Comparison of ENCODE assay signal across 7 cellular contexts in genomic region chr4:139761461-139761860, GRCh38.
DNase-seq lines count a peak whose midpoint lies in the region; ATAC-seq and TF ChIP-seq lines count a peak whose summit lies in the region.

No MANE protein-coding gene starts in this region.

- DNase-seq in GM19238 (ENCODE audit: insufficient read length, low spot score) (peak; percentile 6), KBM-7 (peak; percentile 43), cardiac fibroblast (ENCODE audit: low read depth in 2 of 2) (peak in 1 of 2 donors; percentile 32), NCI-H510A treated with DMSO at 0.1 percent for 48 hours (lab: John Stamatoyannopoulos, UW) (no peak), Ammon's horn (ENCODE audit: low spot score) (no peak), UCSD-AML1 (lab: John Stamatoyannopoulos, UW; ENCODE audit: unreplicated experiment) (no peak)
- DNase-seq in stimulated activated effector memory CD8-positive, alpha-beta T cell treated with anti-CD3 and anti-CD28 coated beads, Interleukin-12 subunit alpha, Interleukin-12 subunit beta, amount 100 ng/mL, for 72 hours (ENCODE audit: low spot score in 2 of 2), result no peak

- peak; percentile 32 for TF ChIP-seq CTCF in cardiac fibroblast (IDR thresholded peaks at IDR 0.05; ENCODE audit: low read depth, low read length)

- H3K4me1 Mint-ChIP-seq in stimulated activated effector memory CD8-positive, alpha-beta T cell treated with anti-CD3 and anti-CD28 coated beads, Interleukin-12 subunit alpha, Interleukin-12 subunit beta, amount 100 ng/mL, for 72 hours, result no peaks in the 10 kb centered on the region

- H3K9me3 Mint-ChIP-seq in stimulated activated effector memory CD8-positive, alpha-beta T cell treated with anti-CD3 and anti-CD28 coated beads, Interleukin-12 subunit alpha, Interleukin-12 subunit beta, amount 100 ng/mL, for 72 hours, result no peaks in the 10 kb centered on the region

- no peak overlapping the region for H3K4me3 Mint-ChIP-seq in stimulated activated effector memory CD8-positive, alpha-beta T cell treated with anti-CD3 and anti-CD28 coated beads, Interleukin-12 subunit alpha, Interleukin-12 subunit beta, amount 100 ng/mL, for 72 hours

- no peak overlapping the region for H3K4me3 ChIP-seq in cardiac fibroblast (replicated peaks in 1 of 2; ENCODE audit: low read depth in 2 of 2, low read length in 2 of 2)

- no peaks in the 10 kb centered on the region for H3K36me3 Mint-ChIP-seq in stimulated activated effector memory CD8-positive, alpha-beta T cell treated with anti-CD3 and anti-CD28 coated beads, Interleukin-12 subunit alpha, Interleukin-12 subunit beta, amount 100 ng/mL, for 72 hours

- peak; percentile 31 for ATAC-seq in stimulated activated effector memory CD8-positive, alpha-beta T cell treated with anti-CD3 and anti-CD28 coated beads, Interleukin-12 subunit alpha, Interleukin-12 subunit beta, amount 100 ng/mL, for 72 hours

- no peak overlapping the region for H3K27ac Mint-ChIP-seq in stimulated activated effector memory CD8-positive, alpha-beta T cell treated with anti-CD3 and anti-CD28 coated beads, Interleukin-12 subunit alpha, Interleukin-12 subunit beta, amount 100 ng/mL, for 72 hours

- in situ Hi-C loops in KBM-7 (cut with MboI; ENCODE audit: low pct_unique_long_range_greater_than_20kb, low sequenced_read_pairs), result no loop called here

Comparison
In these comparisons a context has a peak if more than half of its experiments do, and no peak if none do; other contexts are left out.
1. DNase-seq: peak in GM19238 (single experiment) and KBM-7 (single experiment); none in stimulated activated effector memory CD8-positive, alpha-beta T cell treated with anti-CD3 and anti-CD28 coated beads, Interleukin-12 subunit alpha, Interleukin-12 subunit beta, amount 100 ng/mL, for 72 hours (0 of 2), NCI-H510A treated with DMSO at 0.1 percent for 48 hours (single experiment), Ammon's horn (single experiment) and UCSD-AML1 (single experiment).